ENCODE assay signal across 1 cellular context in the genomic region with DNA sequence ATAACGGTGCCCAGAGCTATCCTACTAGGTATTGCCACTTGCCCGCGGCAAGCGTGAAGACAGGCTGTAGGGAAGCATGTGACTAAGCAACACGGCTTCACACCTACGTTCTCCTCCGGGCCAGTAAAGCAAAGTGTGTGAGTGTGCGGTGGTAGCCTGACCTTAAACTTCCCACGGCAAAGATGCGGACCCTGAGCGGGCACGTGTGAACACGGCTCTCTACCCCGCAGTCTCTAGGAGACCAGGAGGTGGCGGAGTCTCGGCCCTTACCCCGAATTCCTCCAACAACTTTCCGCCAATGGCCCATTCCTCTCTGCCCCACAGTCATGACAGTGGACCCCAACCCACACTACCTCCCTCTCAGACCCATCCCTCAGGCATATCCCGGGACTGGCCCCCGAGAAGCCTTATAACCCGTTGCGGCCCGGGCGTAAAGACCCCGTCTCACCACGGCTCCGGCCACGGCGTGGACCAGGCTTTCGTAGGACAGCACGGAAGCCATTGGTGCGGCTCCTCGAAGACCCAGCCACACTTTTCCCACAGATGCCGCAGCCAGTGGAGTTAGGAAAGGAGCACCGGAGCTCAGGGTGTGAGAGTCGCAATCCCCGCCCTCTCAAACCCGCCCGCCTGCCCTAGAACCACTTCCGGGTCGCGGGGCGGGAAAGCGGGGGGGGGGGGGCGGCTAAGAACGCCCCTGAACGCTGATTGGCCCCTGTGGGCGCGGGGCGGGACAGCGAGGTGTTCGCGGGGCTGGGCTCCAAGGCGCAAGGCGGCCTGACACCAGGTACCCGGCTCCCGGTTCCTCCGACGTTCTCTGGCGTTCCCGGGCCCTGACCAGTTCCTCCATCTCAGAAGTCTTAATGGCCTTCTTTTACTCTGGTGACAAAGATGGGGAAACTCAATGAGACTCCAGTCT.
TF ChIP-seq lines count a peak whose summit lies in the region.

A gene with protein sequence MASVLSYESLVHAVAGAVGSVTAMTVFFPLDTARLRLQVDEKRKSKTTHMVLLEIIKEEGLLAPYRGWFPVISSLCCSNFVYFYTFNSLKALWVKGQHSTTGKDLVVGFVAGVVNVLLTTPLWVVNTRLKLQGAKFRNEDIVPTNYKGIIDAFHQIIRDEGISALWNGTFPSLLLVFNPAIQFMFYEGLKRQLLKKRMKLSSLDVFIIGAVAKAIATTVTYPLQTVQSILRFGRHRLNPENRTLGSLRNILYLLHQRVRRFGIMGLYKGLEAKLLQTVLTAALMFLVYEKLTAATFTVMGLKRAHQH (minus strand): TSS at position 600 of the 916 bp plus-strand sequence. CDS start 98 bp downstream, at position 502.

TF ChIP-seq in K562, 482 proteins besides CTCF, POLR2A, EP300 and RAD21 (continued from another document and continues in another):
- no peak for TF ChIP-seq GATAD2A (IDR thresholded peaks at IDR 0.05)
- TF ChIP-seq GABPA (tag; conservative IDR thresholded peaks at IDR 0.05; ENCODE audit: low read depth), result peak; percentile 96
- peak; percentile 53 for TF ChIP-seq ZFX (CRISPR knock-in tag; IDR thresholded peaks at IDR 0.05)
- 0 out of 2 replicates have a peak, but pooled peaks have one; percentile 9 for TF ChIP-seq LCOR (CRISPR knock-in tag; IDR thresholded peaks at IDR 0.05)
- TF ChIP-seq, protein P1, sequence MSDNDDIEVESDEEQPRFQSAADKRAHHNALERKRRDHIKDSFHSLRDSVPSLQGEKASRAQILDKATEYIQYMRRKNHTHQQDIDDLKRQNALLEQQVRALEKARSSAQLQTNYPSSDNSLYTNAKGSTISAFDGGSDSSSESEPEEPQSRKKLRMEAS (CRISPR knock-in tag; IDR thresholded peaks at IDR 0.05), result peak; percentile 88
- 0 out of 2 replicates have a peak, but pooled peaks have one; percentile 8 for TF ChIP-seq DPF2 (IDR thresholded peaks at IDR 0.05)
- no peak for TF ChIP-seq TRIM24 (IDR thresholded peaks at IDR 0.05)
- no peak for TF ChIP-seq ZNF165 (CRISPR knock-in tag; IDR thresholded peaks at IDR 0.05; ENCODE audit: borderline replicate concordance)
- 0 out of 2 replicates have a peak, but pooled peaks have one; percentile 10 for TF ChIP-seq CC2D1A (IDR thresholded peaks at IDR 0.05)
- no peak for TF ChIP-seq PHB2 (IDR thresholded peaks at IDR 0.05; ENCODE audit: low read depth)
- TF ChIP-seq, protein P2, sequence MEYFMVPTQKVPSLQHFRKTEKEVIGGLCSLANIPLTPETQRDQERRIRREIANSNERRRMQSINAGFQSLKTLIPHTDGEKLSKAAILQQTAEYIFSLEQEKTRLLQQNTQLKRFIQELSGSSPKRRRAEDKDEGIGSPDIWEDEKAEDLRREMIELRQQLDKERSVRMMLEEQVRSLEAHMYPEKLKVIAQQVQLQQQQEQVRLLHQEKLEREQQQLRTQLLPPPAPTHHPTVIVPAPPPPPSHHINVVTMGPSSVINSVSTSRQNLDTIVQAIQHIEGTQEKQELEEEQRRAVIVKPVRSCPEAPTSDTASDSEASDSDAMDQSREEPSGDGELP (CRISPR knock-in tag; IDR thresholded peaks at IDR 0.05; ENCODE audit: borderline replicate concordance), result 0 out of 2 replicates have a peak, but pooled peaks have one; percentile 12
- peak in 1 of 2 experiments; percentile 14; a peak in 1 of 4 replicates for TF ChIP-seq NRF1 (conservative IDR thresholded peaks at IDR 0.05 in 1 of 2, IDR thresholded peaks at IDR 0.05 in 1 of 2)
- TF ChIP-seq TEAD1 (CRISPR knock-in tag; IDR thresholded peaks at IDR 0.05), result peak in 1 of 2 experiments; percentile 33; a peak in 1 of 4 replicates
- TF ChIP-seq ZNF408 (CRISPR knock-in tag; IDR thresholded peaks at IDR 0.05; ENCODE audit: low read depth), result no peak
- no peak for TF ChIP-seq SRSF3 (IDR thresholded peaks at IDR 0.05; ENCODE audit: insufficient read depth, low read length)
- TF ChIP-seq ESRRA (IDR thresholded peaks at IDR 0.05; ENCODE audit: borderline replicate concordance, low read depth), result no peak
- no peak for TF ChIP-seq ETV6 (IDR thresholded peaks at IDR 0.05; ENCODE audit: borderline replicate concordance in 1 of 2, low read depth in 2 of 2, low read length in 1 of 2)
- TF ChIP-seq ETV6 (CRISPR knock-in tag; IDR thresholded peaks at IDR 0.05; ENCODE audit: borderline replicate concordance), result no peak
- no peak for TF ChIP-seq NELFE (IDR thresholded peaks at IDR 0.05; ENCODE audit: insufficient read depth, insufficient read length)
- TF ChIP-seq, protein P3, sequence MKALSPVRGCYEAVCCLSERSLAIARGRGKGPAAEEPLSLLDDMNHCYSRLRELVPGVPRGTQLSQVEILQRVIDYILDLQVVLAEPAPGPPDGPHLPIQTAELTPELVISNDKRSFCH (CRISPR knock-in tag; IDR thresholded peaks at IDR 0.05), result no peak
- TF ChIP-seq, protein P3 (tag; IDR thresholded peaks at IDR 0.05), result peak; percentile 58; the same call in 1 of the 2 replicates
- TF ChIP-seq, protein P4, sequence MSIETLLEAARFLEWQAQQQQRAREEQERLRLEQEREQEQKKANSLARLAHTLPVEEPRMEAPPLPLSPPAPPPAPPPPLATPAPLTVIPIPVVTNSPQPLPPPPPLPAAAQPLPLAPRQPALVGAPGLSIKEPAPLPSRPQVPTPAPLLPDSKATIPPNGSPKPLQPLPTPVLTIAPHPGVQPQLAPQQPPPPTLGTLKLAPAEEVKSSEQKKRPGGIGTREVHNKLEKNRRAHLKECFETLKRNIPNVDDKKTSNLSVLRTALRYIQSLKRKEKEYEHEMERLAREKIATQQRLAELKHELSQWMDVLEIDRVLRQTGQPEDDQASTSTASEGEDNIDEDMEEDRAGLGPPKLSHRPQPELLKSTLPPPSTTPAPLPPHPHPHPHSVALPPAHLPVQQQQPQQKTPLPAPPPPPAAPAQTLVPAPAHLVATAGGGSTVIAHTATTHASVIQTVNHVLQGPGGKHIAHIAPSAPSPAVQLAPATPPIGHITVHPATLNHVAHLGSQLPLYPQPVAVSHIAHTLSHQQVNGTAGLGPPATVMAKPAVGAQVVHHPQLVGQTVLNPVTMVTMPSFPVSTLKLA (conservative IDR thresholded peaks at IDR 0.05), result peak; percentile 57 to 80
- TF ChIP-seq, protein P5, sequence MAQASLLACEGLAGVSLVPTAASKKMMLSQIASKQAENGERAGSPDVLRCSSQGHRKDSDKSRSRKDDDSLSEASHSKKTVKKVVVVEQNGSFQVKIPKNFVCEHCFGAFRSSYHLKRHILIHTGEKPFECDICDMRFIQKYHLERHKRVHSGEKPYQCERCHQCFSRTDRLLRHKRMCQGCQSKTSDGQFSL (CRISPR knock-in tag; IDR thresholded peaks at IDR 0.05), result peak; percentile 70
- TF ChIP-seq, protein P5 (tag; IDR thresholded peaks at IDR 0.05), result peak in 1 of 2 experiments; percentile 96; a peak in 2 of 4 replicates
- TF ChIP-seq NFYB (IDR thresholded peaks at IDR 0.05; ENCODE audit: extremely low read depth, insufficient read length), result peak; percentile 68
- no peak for TF ChIP-seq CBX5 (IDR thresholded peaks at IDR 0.05; ENCODE audit: borderline replicate concordance, low read depth)
- TF ChIP-seq ZNF263 (CRISPR knock-in tag; IDR thresholded peaks at IDR 0.05; ENCODE audit: borderline replicate concordance), result no peak
- peak in 1 of 2 experiments; percentile 82; a peak in 2 of 4 replicates for TF ChIP-seq HDAC1 (IDR thresholded peaks at IDR 0.05)
- TF ChIP-seq, protein P6, sequence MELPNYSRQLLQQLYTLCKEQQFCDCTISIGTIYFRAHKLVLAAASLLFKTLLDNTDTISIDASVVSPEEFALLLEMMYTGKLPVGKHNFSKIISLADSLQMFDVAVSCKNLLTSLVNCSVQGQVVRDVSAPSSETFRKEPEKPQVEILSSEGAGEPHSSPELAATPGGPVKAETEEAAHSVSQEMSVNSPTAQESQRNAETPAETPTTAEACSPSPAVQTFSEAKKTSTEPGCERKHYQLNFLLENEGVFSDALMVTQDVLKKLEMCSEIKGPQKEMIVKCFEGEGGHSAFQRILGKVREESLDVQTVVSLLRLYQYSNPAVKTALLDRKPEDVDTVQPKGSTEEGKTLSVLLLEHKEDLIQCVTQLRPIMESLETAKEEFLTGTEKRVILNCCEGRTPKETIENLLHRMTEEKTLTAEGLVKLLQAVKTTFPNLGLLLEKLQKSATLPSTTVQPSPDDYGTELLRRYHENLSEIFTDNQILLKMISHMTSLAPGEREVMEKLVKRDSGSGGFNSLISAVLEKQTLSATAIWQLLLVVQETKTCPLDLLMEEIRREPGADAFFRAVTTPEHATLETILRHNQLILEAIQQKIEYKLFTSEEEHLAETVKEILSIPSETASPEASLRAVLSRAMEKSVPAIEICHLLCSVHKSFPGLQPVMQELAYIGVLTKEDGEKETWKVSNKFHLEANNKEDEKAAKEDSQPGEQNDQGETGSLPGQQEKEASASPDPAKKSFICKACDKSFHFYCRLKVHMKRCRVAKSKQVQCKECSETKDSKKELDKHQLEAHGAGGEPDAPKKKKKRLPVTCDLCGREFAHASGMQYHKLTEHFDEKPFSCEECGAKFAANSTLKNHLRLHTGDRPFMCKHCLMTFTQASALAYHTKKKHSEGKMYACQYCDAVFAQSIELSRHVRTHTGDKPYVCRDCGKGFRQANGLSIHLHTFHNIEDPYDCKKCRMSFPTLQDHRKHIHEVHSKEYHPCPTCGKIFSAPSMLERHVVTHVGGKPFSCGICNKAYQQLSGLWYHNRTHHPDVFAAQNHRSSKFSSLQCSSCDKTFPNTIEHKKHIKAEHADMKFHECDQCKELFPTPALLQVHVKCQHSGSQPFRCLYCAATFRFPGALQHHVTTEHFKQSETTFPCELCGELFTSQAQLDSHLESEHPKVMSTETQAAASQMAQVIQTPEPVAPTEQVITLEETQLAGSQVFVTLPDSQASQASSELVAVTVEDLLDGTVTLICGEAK (IDR thresholded peaks at IDR 0.05), result peak; percentile 72
- TF ChIP-seq, protein P6 (CRISPR knock-in tag; IDR thresholded peaks at IDR 0.05), result no peak
- TF ChIP-seq, protein P7, sequence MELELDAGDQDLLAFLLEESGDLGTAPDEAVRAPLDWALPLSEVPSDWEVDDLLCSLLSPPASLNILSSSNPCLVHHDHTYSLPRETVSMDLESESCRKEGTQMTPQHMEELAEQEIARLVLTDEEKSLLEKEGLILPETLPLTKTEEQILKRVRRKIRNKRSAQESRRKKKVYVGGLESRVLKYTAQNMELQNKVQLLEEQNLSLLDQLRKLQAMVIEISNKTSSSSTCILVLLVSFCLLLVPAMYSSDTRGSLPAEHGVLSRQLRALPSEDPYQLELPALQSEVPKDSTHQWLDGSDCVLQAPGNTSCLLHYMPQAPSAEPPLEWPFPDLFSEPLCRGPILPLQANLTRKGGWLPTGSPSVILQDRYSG (tag; conservative IDR thresholded peaks at IDR 0.05; ENCODE audit: low read depth), result no peak
- TF ChIP-seq SMARCA5 (IDR thresholded peaks at IDR 0.05), result no peak; the same call in 1 of the 2 replicates
- peak; percentile 16 for TF ChIP-seq CCNT2 (IDR thresholded peaks at IDR 0.05; ENCODE audit: borderline replicate concordance, extremely low read depth, insufficient read length, low read depth, low read length)
- no peak for TF ChIP-seq SAFB (IDR thresholded peaks at IDR 0.05; ENCODE audit: borderline replicate concordance, low read depth, low read length)
- TF ChIP-seq, protein P8, sequence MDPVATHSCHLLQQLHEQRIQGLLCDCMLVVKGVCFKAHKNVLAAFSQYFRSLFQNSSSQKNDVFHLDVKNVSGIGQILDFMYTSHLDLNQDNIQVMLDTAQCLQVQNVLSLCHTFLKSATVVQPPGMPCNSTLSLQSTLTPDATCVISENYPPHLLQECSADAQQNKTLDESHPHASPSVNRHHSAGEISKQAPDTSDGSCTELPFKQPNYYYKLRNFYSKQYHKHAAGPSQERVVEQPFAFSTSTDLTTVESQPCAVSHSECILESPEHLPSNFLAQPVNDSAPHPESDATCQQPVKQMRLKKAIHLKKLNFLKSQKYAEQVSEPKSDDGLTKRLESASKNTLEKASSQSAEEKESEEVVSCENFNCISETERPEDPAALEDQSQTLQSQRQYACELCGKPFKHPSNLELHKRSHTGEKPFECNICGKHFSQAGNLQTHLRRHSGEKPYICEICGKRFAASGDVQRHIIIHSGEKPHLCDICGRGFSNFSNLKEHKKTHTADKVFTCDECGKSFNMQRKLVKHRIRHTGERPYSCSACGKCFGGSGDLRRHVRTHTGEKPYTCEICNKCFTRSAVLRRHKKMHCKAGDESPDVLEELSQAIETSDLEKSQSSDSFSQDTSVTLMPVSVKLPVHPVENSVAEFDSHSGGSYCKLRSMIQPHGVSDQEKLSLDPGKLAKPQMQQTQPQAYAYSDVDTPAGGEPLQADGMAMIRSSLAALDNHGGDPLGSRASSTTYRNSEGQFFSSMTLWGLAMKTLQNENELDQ (CRISPR knock-in tag; IDR thresholded peaks at IDR 0.05; ENCODE audit: borderline replicate concordance), result no peak
- no peak for TF ChIP-seq TSC22D4 (tag; IDR thresholded peaks at IDR 0.05)
- TF ChIP-seq PPARD (CRISPR knock-in tag; IDR thresholded peaks at IDR 0.05), result no peak
- no peak for TF ChIP-seq NFE2 (IDR thresholded peaks at IDR 0.05; ENCODE audit: low read depth)
- 0 out of 2 replicates have a peak, but pooled peaks have one; percentile 18 for TF ChIP-seq POLR2H (tag; IDR thresholded peaks at IDR 0.05; ENCODE audit: low read depth)
